Comparison of ENCODE assay signal across 13 cellular contexts in genomic region chr1:172638249-172638648, GRCh38. TPM values are rescaled to one million over a fixed set of nuclear protein-coding genes. Genes with fewer than 3 reads are reported as not detected.
DNase-seq lines count a peak whose midpoint lies in the region; ATAC-seq, FAIRE-seq and TF ChIP-seq lines count a peak whose summit lies in the region.
"Had no signal": no experiment of that assay in that cellular context is flagged by ENCODE, and none has a peak within 500 bp of the region (broad histone marks: within the 10 kb centered on the region; RNA-seq: fewer than 3 reads in every experiment).

No MANE protein-coding gene starts in this region.

- BruUV-seq in Calu3 (replicated peaks; lab: Mats Ljungman, UMichigan) (no TSS peak), GM12878 (replicated peaks; lab: Mats Ljungman, UMichigan) (no TSS peak)

- TF ChIP-seq CTCF in Calu3 (IDR thresholded peaks at IDR 0.05; ENCODE audit: unreplicated experiment) (no peak), Loucy (conservative IDR thresholded peaks at IDR 0.05; ENCODE audit: low read length) (no peak), GM12878 (IDR thresholded peaks at IDR 0.05 in 2 of 3, conservative IDR thresholded peaks at IDR 0.05 in 1 of 3; ENCODE audit: control insufficient read depth in 2 of 3, extremely low read depth in 1 of 3, insufficient read depth in 1 of 3, low read depth in 3 of 3, low read length in 3 of 3) (no peak), gastroesophageal sphincter (IDR thresholded peaks at IDR 0.05) (no peak)

- DNase-seq in Calu3: no peak
- DNase-seq in GM12878 (ENCODE audit: low read depth, low spot score): no peak
- DNase-seq in natural killer cell treated with Interleukin-12 subunit alpha and Interleukin-12 subunit beta and Interleukin-15 and Interleukin-18, amount 100 ng/mL, for 72 hours (ENCODE audit: low spot score): no peak
- DNase-seq in stimulated activated naive B cell treated with anti-CD40 and anti-IgM and Interleukin-4, amounts not matched to agents 10 μg/mL and 1 μg/mL and 100 μg/mL, for 72 hours: no peak
- no peak for DNase-seq in HEK293T (ENCODE audit: extremely low spot score)
- DNase-seq: COR-L47, hippocampal formation, left ventricle myocardium inferior had no signal

- peak overlapping the region; percentile 65 for H3K9ac ChIP-seq in Loucy (ENCODE audit: low read depth, low read length, poor library complexity, severe bottlenecking)
- H3K9ac ChIP-seq in GM12878 (ENCODE audit: control insufficient read depth, insufficient read depth, low read length): no peak overlapping the region
- H3K9ac ChIP-seq: neural progenitor cell had no signal

- H3K9me3 ChIP-seq in Loucy (ENCODE audit: insufficient read depth, low read depth, low read length) (no peaks in the 10 kb centered on the region), GM12878 (replicated peaks; ENCODE audit: control insufficient read depth, insufficient read depth, low read length) (no peaks in the 10 kb centered on the region), gastroesophageal sphincter (no peaks in the 10 kb centered on the region)
- H3K9me3 ChIP-seq: left ventricle myocardium inferior had no signal

- in situ Hi-C loops in GM12878 (cut with MboI): no loop called here

- TF ChIP-seq POLR2A in GM12878 (IDR thresholded peaks at IDR 0.05; ENCODE audit: low read depth, low read length): no peak
- no peak for TF ChIP-seq POLR2A in gastroesophageal sphincter (IDR thresholded peaks at IDR 0.05)

- H3K27me3 ChIP-seq in Loucy (ENCODE audit: insufficient read depth, low read length, poor library complexity, severe bottlenecking) (no peaks in the 10 kb centered on the region), GM12878 (replicated peaks in 1 of 2; ENCODE audit: control insufficient read depth in 2 of 2, insufficient read depth in 2 of 2, low read length in 1 of 2) (peaks cover 0 to 5% of the 10 kb centered on the region in 2 experiments; a peak in 3 of 4 replicates), gastroesophageal sphincter (no peaks in the 10 kb centered on the region)
- H3K27me3 ChIP-seq: neural progenitor cell had no signal

- peaks cover 58% of the 10 kb centered on the region for H3K4me1 Mint-ChIP-seq in Calu3 (ENCODE audit: low read depth, unreplicated experiment)
- H3K4me1 Mint-ChIP-seq in natural killer cell treated with Interleukin-12 subunit alpha and Interleukin-12 subunit beta and Interleukin-15 and Interleukin-18, amount 100 ng/mL, for 72 hours (ENCODE audit: low read depth in 2 of 2): peaks cover 43 to 57% of the 10 kb centered on the region in 2 donors
- peaks cover 22 to 31% of the 10 kb centered on the region in 2 donors for H3K4me1 Mint-ChIP-seq in stimulated activated naive B cell treated with anti-CD40 and anti-IgM and Interleukin-4, amounts not matched to agents 10 μg/mL and 1 μg/mL and 100 μg/mL, for 72 hours

- H3K36me3 Mint-ChIP-seq in Calu3 (ENCODE audit: insufficient read depth, unreplicated experiment): peaks cover 11% of the 10 kb centered on the region
- peaks cover 5% of the 10 kb centered on the region for H3K36me3 Mint-ChIP-seq in natural killer cell treated with Interleukin-12 subunit alpha and Interleukin-12 subunit beta and Interleukin-15 and Interleukin-18, amount 100 ng/mL, for 72 hours
- no peaks in the 10 kb centered on the region for H3K36me3 Mint-ChIP-seq in stimulated activated naive B cell treated with anti-CD40 and anti-IgM and Interleukin-4, amounts not matched to agents 10 μg/mL and 1 μg/mL and 100 μg/mL, for 72 hours
- H3K36me3 Mint-ChIP-seq: neural progenitor cell had no signal

- H3K4me1 ChIP-seq in Loucy (ENCODE audit: insufficient read depth, low read length, poor library complexity, severe bottlenecking): peaks cover 54% of the 10 kb centered on the region
- peaks cover 22% of the 10 kb centered on the region for H3K4me1 ChIP-seq in GM12878 (ENCODE audit: control insufficient read depth, insufficient read depth, low read length)
- no peaks in the 10 kb centered on the region for H3K4me1 ChIP-seq in gastroesophageal sphincter
- H3K4me1 ChIP-seq: neural progenitor cell had no signal

- peaks cover 8% of the 10 kb centered on the region; the same call in 1 of the 2 replicates for H3F3A ChIP-seq in Loucy (ENCODE audit: low read depth)

- ATAC-seq in GM12878 (no peak), gastroesophageal sphincter (no peak)
- no peak for ATAC-seq in natural killer cell treated with Interleukin-12 subunit alpha and Interleukin-12 subunit beta and Interleukin-15 and Interleukin-18, amount 100 ng/mL, for 72 hours
- no peak for ATAC-seq in stimulated activated naive B cell treated with anti-CD40 and anti-IgM and Interleukin-4, amounts not matched to agents 10 μg/mL and 1 μg/mL and 100 μg/mL, for 72 hours (replicated peaks)

- SMC1A ChIA-PET in GM12878 (lab: Charles Lee; ENCODE audit: uncharacterized antibody, unreplicated experiment): interaction anchor here (1.0 kb wide), 1 partner anchor 71 kb away, joined by 3 read pairs; no protein-coding TSS in a partner anchor

- H3K4me3 Mint-ChIP-seq in Calu3 (ENCODE audit: low read depth, unreplicated experiment): peak overlapping the region; percentile 42
- H3K4me3 Mint-ChIP-seq in natural killer cell treated with Interleukin-12 subunit alpha and Interleukin-12 subunit beta and Interleukin-15 and Interleukin-18, amount 100 ng/mL, for 72 hours: peak overlapping the region; percentile 89
- no peak overlapping the region for H3K4me3 Mint-ChIP-seq in stimulated activated naive B cell treated with anti-CD40 and anti-IgM and Interleukin-4, amounts not matched to agents 10 μg/mL and 1 μg/mL and 100 μg/mL, for 72 hours
- H3K4me3 Mint-ChIP-seq: neural progenitor cell had no signal

- CTCF ChIA-PET in Calu3 (lab: Charles Lee): no interaction called here
- CTCF ChIA-PET in GM12878 (lab: Yijun Ruan, JAX): no interaction called here
- CTCF ChIA-PET in HEK293T (lab: Yijun Ruan, JAX): no interaction called here

- H3K4me3 ChIP-seq in Loucy (ENCODE audit: low read length, poor library complexity, severe bottlenecking) (peak overlapping the region; percentile 60), GM12878 (no peak overlapping the region), gastroesophageal sphincter (no peak overlapping the region)
- H3K4me3 ChIP-seq: left ventricle myocardium inferior, neural progenitor cell had no signal

- WGBS in GM12878 (ENCODE audit: insufficient coverage, insufficient replicate concordance, low lambda C conversion rate, missing lambda C conversion rate): 92% methylated on average over 2 of the region's 2 CpGs
- 81 to 94% methylated on average over 2 of the region's 2 CpGs for WGBS in gastroesophageal sphincter (ENCODE audit: low coverage in 1 of 2), 2 donors

- no peaks in the 10 kb centered on the region for H4K20me1 ChIP-seq in Loucy (ENCODE audit: insufficient read depth, low read length, poor library complexity, severe bottlenecking)
- H4K20me1 ChIP-seq in GM12878 (ENCODE audit: control insufficient read depth, insufficient read depth): no peaks in the 10 kb centered on the region

- H3K27ac Mint-ChIP-seq in Calu3 (ENCODE audit: unreplicated experiment): peak overlapping the region; percentile 86
- H3K27ac Mint-ChIP-seq in natural killer cell treated with Interleukin-12 subunit alpha and Interleukin-12 subunit beta and Interleukin-15 and Interleukin-18, amount 100 ng/mL, for 72 hours: peak overlapping the region; percentile 88 to 94
- no peak overlapping the region for H3K27ac Mint-ChIP-seq in stimulated activated naive B cell treated with anti-CD40 and anti-IgM and Interleukin-4, amounts not matched to agents 10 μg/mL and 1 μg/mL and 100 μg/mL, for 72 hours

- no peak overlapping the region for H3K27ac ChIP-seq in GM12878 (ENCODE audit: control insufficient read depth, insufficient read depth)
- no peak overlapping the region for H3K27ac ChIP-seq in gastroesophageal sphincter
- H3K27ac ChIP-seq: left ventricle myocardium inferior, neural progenitor cell had no signal

- FAIRE-seq in GM12878 (lab: Jason Lieb, UNC): no peak

- H3K36me3 ChIP-seq in Loucy (ENCODE audit: insufficient read depth, low read length): no peaks in the 10 kb centered on the region
- H3K36me3 ChIP-seq in GM12878 (ENCODE audit: control insufficient read depth in 2 of 2, insufficient read depth in 2 of 2, low read length in 1 of 2): no peaks in the 10 kb centered on the region
- no peaks in the 10 kb centered on the region for H3K36me3 ChIP-seq in gastroesophageal sphincter
- H3K36me3 ChIP-seq: left ventricle myocardium inferior, neural progenitor cell had no signal

- POLR2A ChIA-PET in GM12878 (lab: Charles Lee) (no interaction called here), HEK293T (lab: Yijun Ruan, JAX) (no interaction called here)

- RAD21 ChIA-PET in GM12878 (lab: Charles Lee; ENCODE audit: unreplicated experiment): interaction anchor here (1.7 kb wide), 1 partner anchor 80 kb away, joined by 3 read pairs; no protein-coding TSS in a partner anchor

- H3K4me2 ChIP-seq in Loucy (ENCODE audit: low read depth, low read length, poor library complexity, severe bottlenecking): peak overlapping the region; percentile 75
- H3K4me2 ChIP-seq in GM12878 (ENCODE audit: control insufficient read depth, insufficient read depth): peak overlapping the region; percentile 12; the same call in 1 of the 2 replicates
- H3K4me2 ChIP-seq: neural progenitor cell had no signal

- TF ChIP-seq RAD21 in GM12878 (IDR thresholded peaks at IDR 0.05; ENCODE audit: insufficient read depth, low read depth, low read length): no peak

- H2AFZ ChIP-seq in Loucy (ENCODE audit: low read length) (peak overlapping the region; percentile 70; the same call in 1 of the 2 replicates), GM12878 (ENCODE audit: control insufficient read depth, low read depth, low read length) (no peak overlapping the region)
- H2AFZ ChIP-seq: neural progenitor cell had no signal

- intact Hi-C loops in Calu3 (cut with micrococcal nuclease; ENCODE audit: unreplicated experiment) (loop anchor here (2.0 to 5.0 kb wide), 2 partner anchors 29 to 51 kb away; no protein-coding TSS in a partner anchor), GM12878 (cut with micrococcal nuclease; ENCODE audit: unreplicated experiment) (no loop called here)

- no peaks in the 10 kb centered on the region for H3K9me2 ChIP-seq in Loucy (replicated peaks; ENCODE audit: low read depth, low read length)

- H3K79me2 ChIP-seq in Loucy (ENCODE audit: insufficient read depth, low read length) (no peaks in the 10 kb centered on the region), GM12878 (ENCODE audit: control insufficient read depth, insufficient read depth, low read length) (no peaks in the 10 kb centered on the region)

- H3K27me3 Mint-ChIP-seq in Calu3 (ENCODE audit: unreplicated experiment): no peaks in the 10 kb centered on the region
- no peaks in the 10 kb centered on the region for H3K27me3 Mint-ChIP-seq in natural killer cell treated with Interleukin-12 subunit alpha and Interleukin-12 subunit beta and Interleukin-15 and Interleukin-18, amount 100 ng/mL, for 72 hours
- no peaks in the 10 kb centered on the region for H3K27me3 Mint-ChIP-seq in stimulated activated naive B cell treated with anti-CD40 and anti-IgM and Interleukin-4, amounts not matched to agents 10 μg/mL and 1 μg/mL and 100 μg/mL, for 72 hours

- TF ChIP-seq EP300 in GM12878 (IDR thresholded peaks at IDR 0.05; ENCODE audit: borderline replicate concordance in 1 of 2, control insufficient read depth in 1 of 2, low read depth in 2 of 2, low read length in 2 of 2) (no peak), gastroesophageal sphincter (IDR thresholded peaks at IDR 0.05) (no peak)

- peaks cover 6% of the 10 kb centered on the region for H3K9me3 Mint-ChIP-seq in Calu3 (ENCODE audit: low read depth, unreplicated experiment)
- H3K9me3 Mint-ChIP-seq in natural killer cell treated with Interleukin-12 subunit alpha and Interleukin-12 subunit beta and Interleukin-15 and Interleukin-18, amount 100 ng/mL, for 72 hours: peaks cover 2% of the 10 kb centered on the region
- peaks cover 0 to 3% of the 10 kb centered on the region in 2 donors for H3K9me3 Mint-ChIP-seq in stimulated activated naive B cell treated with anti-CD40 and anti-IgM and Interleukin-4, amounts not matched to agents 10 μg/mL and 1 μg/mL and 100 μg/mL, for 72 hours

RNA-seq across cellular contexts. Expression of gene FASLG, which starts 20.7 kb away (rescaled TPM):
- total RNA-seq in Calu3 (2022) (not detected in 2 replicates), GM12878 (2014; rRNA removed) (0.06 and 0.11 TPM in 2 replicates), GM12878 (2014; rRNA removed; fragmentation: Illumina TruSeq; extraction: Trizol) (0.09 TPM in 1 of 2 replicates, not detected in the other), GM12878 (2021) (0.10 and 0.21 TPM in 2 replicates), gastroesophageal sphincter (not detected)
- 0.34 TPM in 1 of 2 replicates, not detected in the other for total RNA-seq in GM12878 (2013; cell fraction: nucleolus; rRNA removed)
- polyA plus RNA-seq in GM12878 (2011; ENCODE audit: low read depth): not detected
- polyA plus RNA-seq in GM12878 (2011; rRNA removed) (4.0 TPM in 2 replicates), GM12878 (2014; fragmentation: Illumina TruSeq; extraction: Trizol) (0.19 and 0.24 TPM in 2 replicates), GM12878 (2014; fragmentation: Nextera tagmentation; extraction: Ambion mirVana) (under 1 TPM; 0.05 to 0.08 TPM), GM12878 (2014; rRNA removed) (0.11 and 0.32 TPM in 2 replicates), GM12878 (2016; fragmentation: Nextera tagmentation; extraction: Ambion mirVana) (under 1 TPM in 1 of 2 experiments, not detected in 1; 0.08 TPM)
- 2.1 and 2.6 TPM in 2 replicates for polyA plus RNA-seq in GM12878 (2011; cell fraction: cytosol; rRNA removed)
- 3.5 TPM in 2 replicates for polyA plus RNA-seq in GM12878 (2011; cell fraction: nucleus; rRNA removed)
- polyA plus RNA-seq in GM12878 (2012): not detected in 2 replicates
- 2.8 and 3.3 TPM in 2 replicates for polyA minus RNA-seq in GM12878 (2011; rRNA and poly(A)+ RNA removed)
- polyA minus RNA-seq in GM12878 (2011; cell fraction: cytosol; rRNA and poly(A)+ RNA removed): 1.2 TPM in 1 of 2 replicates, not detected in the other
- 3.5 and 5.0 TPM in 2 replicates for polyA minus RNA-seq in GM12878 (2011; cell fraction: nucleus; rRNA and poly(A)+ RNA removed)
- 100 to 1,000 TPM in 1 of 2 donors, 10 to 100 TPM in 1; 80.6 to 195 TPM for total RNA-seq in natural killer cell treated with Interleukin-12 subunit alpha and Interleukin-12 subunit beta and Interleukin-15 and Interleukin-18, amount 100 ng/mL, for 72 hours
- total RNA-seq: left ventricle myocardium inferior, SK-MEL-5, temporal lobe had no signal

Comparison
In these comparisons a context has a peak if more than half of its experiments do, and no peak if none do; other contexts are left out.
1. H3K4me3 Mint-ChIP-seq: peak in Calu3 (single experiment) and natural killer cell treated with Interleukin-12 subunit alpha and Interleukin-12 subunit beta and Interleukin-15 and Interleukin-18, amount 100 ng/mL, for 72 hours (single experiment); none in stimulated activated naive B cell treated with anti-CD40 and anti-IgM and Interleukin-4, amounts not matched to agents 10 μg/mL and 1 μg/mL and 100 μg/mL, for 72 hours (0 of 2).
2. RNA of gene FASLG, which starts 20.7 kb away (total RNA-seq): 80.6 to 195 TPM in natural killer cell treated with Interleukin-12 subunit alpha and Interleukin-12 subunit beta and Interleukin-15 and Interleukin-18, amount 100 ng/mL, for 72 hours; 0.06 to 0.34 TPM in GM12878, not detected in Calu3 and not detected in gastroesophageal sphincter; every median in the first group is over 10 times any median in the second.